In the genomic region with DNA sequence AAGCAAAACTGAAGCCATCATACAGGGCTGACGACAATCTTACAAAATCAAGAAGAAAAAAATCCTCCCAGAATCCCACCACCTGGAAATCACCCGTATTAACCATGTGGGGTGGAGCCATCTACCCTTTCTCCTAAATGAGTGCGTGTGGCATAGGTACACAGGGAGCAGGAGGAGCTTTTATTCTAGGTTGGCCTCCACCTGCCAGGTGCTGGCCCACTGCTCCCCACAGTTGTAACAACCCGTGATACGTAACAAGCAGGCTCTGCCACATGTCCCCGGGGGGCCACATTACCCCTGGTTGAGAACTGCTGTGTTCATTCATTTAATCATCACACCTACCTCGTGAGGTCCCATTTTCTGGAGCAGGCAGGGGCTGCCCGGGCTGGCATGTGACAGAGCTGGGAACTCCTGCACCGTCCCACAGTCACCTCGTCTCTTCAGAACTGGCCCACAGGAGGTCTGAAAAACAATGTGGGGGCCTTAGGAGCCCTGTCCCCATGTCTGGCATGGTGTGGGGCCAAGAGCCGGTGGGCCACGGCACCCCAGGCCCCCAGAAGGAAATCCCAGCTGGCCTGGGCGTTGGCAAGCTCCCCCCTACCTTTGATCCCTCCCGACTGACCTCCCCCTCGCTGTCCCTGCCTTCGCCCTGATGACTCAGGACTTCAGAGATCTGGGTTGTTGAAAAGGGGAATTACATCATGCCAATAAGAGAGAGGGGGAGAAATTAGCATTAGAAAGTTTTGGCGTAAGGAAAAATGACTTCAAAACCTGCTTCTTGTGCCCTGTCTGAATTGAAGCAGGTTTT, we compare ENCODE assay signal across 1 cellular context.
TF ChIP-seq lines count a peak whose summit lies in the region.

No MANE protein-coding gene starts in this region.

TF ChIP-seq in K562, 482 proteins besides CTCF, POLR2A, EP300 and RAD21 (continued from another document and continues in another):
- TF ChIP-seq ZFPM2 (CRISPR knock-in tag; IDR thresholded peaks at IDR 0.05), result no peak
- peak; percentile 92 for TF ChIP-seq ZNF589 (CRISPR knock-in tag; IDR thresholded peaks at IDR 0.05; ENCODE audit: low read depth)
- TF ChIP-seq KLF13 (tag; IDR thresholded peaks at IDR 0.05; ENCODE audit: borderline replicate concordance, low read depth), result no peak
- no peak for TF ChIP-seq ZSCAN29 (IDR thresholded peaks at IDR 0.05)
- no peak for TF ChIP-seq ERF (CRISPR knock-in tag; IDR thresholded peaks at IDR 0.05)
- peak; percentile 69; the same call in 1 of the 2 replicates for TF ChIP-seq ZNF311 (CRISPR knock-in tag; IDR thresholded peaks at IDR 0.05)
- TF ChIP-seq, protein P1, sequence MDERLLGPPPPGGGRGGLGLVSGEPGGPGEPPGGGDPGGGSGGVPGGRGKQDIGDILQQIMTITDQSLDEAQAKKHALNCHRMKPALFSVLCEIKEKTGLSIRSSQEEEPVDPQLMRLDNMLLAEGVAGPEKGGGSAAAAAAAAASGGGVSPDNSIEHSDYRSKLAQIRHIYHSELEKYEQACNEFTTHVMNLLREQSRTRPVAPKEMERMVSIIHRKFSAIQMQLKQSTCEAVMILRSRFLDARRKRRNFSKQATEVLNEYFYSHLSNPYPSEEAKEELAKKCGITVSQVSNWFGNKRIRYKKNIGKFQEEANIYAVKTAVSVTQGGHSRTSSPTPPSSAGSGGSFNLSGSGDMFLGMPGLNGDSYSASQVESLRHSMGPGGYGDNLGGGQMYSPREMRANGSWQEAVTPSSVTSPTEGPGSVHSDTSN (CRISPR knock-in tag; IDR thresholded peaks at IDR 0.05; ENCODE audit: low read depth), result no peak
- TF ChIP-seq, protein P1 (tag; conservative IDR thresholded peaks at IDR 0.05; ENCODE audit: low read depth), result no peak
- TF ChIP-seq, protein P2, sequence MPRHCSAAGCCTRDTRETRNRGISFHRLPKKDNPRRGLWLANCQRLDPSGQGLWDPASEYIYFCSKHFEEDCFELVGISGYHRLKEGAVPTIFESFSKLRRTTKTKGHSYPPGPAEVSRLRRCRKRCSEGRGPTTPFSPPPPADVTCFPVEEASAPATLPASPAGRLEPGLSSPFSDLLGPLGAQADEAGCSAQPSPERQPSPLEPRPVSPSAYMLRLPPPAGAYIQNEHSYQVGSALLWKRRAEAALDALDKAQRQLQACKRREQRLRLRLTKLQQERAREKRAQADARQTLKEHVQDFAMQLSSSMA (CRISPR knock-in tag; IDR thresholded peaks at IDR 0.05), result no peak
- TF ChIP-seq, protein P3, sequence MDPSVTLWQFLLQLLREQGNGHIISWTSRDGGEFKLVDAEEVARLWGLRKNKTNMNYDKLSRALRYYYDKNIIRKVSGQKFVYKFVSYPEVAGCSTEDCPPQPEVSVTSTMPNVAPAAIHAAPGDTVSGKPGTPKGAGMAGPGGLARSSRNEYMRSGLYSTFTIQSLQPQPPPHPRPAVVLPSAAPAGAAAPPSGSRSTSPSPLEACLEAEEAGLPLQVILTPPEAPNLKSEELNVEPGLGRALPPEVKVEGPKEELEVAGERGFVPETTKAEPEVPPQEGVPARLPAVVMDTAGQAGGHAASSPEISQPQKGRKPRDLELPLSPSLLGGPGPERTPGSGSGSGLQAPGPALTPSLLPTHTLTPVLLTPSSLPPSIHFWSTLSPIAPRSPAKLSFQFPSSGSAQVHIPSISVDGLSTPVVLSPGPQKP (CRISPR knock-in tag; IDR thresholded peaks at IDR 0.05), result no peak
- no peak for TF ChIP-seq ZNF146 (CRISPR knock-in tag; IDR thresholded peaks at IDR 0.05; ENCODE audit: unreplicated experiment)
- TF ChIP-seq, protein P4, sequence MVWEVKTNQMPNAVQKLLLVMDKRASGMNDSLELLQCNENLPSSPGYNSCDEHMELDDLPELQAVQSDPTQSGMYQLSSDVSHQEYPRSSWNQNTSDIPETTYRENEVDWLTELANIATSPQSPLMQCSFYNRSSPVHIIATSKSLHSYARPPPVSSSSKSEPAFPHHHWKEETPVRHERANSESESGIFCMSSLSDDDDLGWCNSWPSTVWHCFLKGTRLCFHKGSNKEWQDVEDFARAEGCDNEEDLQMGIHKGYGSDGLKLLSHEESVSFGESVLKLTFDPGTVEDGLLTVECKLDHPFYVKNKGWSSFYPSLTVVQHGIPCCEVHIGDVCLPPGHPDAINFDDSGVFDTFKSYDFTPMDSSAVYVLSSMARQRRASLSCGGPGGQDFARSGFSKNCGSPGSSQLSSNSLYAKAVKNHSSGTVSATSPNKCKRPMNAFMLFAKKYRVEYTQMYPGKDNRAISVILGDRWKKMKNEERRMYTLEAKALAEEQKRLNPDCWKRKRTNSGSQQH (CRISPR knock-in tag; IDR thresholded peaks at IDR 0.05), result peak; percentile 33; the same call in 1 of the 2 replicates
- TF ChIP-seq ZNF324 (CRISPR knock-in tag; IDR thresholded peaks at IDR 0.05), result no peak
- TF ChIP-seq HNRNPL (IDR thresholded peaks at IDR 0.05; ENCODE audit: low read depth, low read length), result no peak
- TF ChIP-seq, protein P5, sequence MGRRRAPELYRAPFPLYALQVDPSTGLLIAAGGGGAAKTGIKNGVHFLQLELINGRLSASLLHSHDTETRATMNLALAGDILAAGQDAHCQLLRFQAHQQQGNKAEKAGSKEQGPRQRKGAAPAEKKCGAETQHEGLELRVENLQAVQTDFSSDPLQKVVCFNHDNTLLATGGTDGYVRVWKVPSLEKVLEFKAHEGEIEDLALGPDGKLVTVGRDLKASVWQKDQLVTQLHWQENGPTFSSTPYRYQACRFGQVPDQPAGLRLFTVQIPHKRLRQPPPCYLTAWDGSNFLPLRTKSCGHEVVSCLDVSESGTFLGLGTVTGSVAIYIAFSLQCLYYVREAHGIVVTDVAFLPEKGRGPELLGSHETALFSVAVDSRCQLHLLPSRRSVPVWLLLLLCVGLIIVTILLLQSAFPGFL (CRISPR knock-in tag; IDR thresholded peaks at IDR 0.05), result no peak
- TF ChIP-seq PCBP2 (IDR thresholded peaks at IDR 0.05; ENCODE audit: low read depth, low read length, poor library complexity, severe bottlenecking), result no peak
- TF ChIP-seq LCOR (CRISPR knock-in tag; IDR thresholded peaks at IDR 0.05), result no peak
- TF ChIP-seq, protein P6, sequence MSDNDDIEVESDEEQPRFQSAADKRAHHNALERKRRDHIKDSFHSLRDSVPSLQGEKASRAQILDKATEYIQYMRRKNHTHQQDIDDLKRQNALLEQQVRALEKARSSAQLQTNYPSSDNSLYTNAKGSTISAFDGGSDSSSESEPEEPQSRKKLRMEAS (CRISPR knock-in tag; IDR thresholded peaks at IDR 0.05), result peak; percentile 27; the same call in 1 of the 2 replicates
- TF ChIP-seq ADNP (tag; IDR thresholded peaks at IDR 0.05), result no peak
- TF ChIP-seq ZFP1 (CRISPR knock-in tag; IDR thresholded peaks at IDR 0.05), result no peak
- TF ChIP-seq, protein P7, sequence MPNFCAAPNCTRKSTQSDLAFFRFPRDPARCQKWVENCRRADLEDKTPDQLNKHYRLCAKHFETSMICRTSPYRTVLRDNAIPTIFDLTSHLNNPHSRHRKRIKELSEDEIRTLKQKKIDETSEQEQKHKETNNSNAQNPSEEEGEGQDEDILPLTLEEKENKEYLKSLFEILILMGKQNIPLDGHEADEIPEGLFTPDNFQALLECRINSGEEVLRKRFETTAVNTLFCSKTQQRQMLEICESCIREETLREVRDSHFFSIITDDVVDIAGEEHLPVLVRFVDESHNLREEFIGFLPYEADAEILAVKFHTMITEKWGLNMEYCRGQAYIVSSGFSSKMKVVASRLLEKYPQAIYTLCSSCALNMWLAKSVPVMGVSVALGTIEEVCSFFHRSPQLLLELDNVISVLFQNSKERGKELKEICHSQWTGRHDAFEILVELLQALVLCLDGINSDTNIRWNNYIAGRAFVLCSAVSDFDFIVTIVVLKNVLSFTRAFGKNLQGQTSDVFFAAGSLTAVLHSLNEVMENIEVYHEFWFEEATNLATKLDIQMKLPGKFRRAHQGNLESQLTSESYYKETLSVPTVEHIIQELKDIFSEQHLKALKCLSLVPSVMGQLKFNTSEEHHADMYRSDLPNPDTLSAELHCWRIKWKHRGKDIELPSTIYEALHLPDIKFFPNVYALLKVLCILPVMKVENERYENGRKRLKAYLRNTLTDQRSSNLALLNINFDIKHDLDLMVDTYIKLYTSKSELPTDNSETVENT (CRISPR knock-in tag; IDR thresholded peaks at IDR 0.05), result no peak
- TF ChIP-seq ZBTB7A (IDR thresholded peaks at IDR 0.05; ENCODE audit: borderline replicate concordance, control insufficient read depth, low read depth, low read length), result peak; percentile 86
- TF ChIP-seq TGIF2 (CRISPR knock-in tag; IDR thresholded peaks at IDR 0.05), result no peak
- TF ChIP-seq, protein P8, sequence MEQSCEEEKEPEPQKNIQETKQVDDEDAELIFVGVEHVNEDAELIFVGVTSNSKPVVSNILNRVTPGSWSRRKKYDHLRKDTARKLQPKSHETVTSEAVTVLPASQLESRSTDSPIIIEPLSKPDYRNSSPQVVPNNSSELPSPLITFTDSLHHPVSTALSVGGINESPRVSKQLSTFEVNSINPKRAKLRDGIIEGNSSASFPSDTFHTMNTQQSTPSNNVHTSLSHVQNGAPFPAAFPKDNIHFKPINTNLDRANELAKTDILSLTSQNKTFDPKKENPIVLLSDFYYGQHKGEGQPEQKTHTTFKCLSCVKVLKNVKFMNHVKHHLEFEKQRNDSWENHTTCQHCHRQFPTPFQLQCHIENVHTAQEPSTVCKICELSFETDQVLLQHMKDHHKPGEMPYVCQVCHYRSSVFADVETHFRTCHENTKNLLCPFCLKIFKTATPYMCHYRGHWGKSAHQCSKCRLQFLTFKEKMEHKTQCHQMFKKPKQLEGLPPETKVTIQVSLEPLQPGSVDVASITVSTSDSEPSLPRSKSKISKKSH (CRISPR knock-in tag; IDR thresholded peaks at IDR 0.05), result no peak
- no peak for TF ChIP-seq RNF2 (IDR thresholded peaks at IDR 0.05)
- TF ChIP-seq, protein P9, sequence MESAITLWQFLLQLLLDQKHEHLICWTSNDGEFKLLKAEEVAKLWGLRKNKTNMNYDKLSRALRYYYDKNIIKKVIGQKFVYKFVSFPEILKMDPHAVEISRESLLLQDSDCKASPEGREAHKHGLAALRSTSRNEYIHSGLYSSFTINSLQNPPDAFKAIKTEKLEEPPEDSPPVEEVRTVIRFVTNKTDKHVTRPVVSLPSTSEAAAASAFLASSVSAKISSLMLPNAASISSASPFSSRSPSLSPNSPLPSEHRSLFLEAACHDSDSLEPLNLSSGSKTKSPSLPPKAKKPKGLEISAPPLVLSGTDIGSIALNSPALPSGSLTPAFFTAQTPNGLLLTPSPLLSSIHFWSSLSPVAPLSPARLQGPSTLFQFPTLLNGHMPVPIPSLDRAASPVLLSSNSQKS (CRISPR knock-in tag; IDR thresholded peaks at IDR 0.05), result no peak
- no peak for TF ChIP-seq IRF2 (CRISPR knock-in tag; IDR thresholded peaks at IDR 0.05)
- no peak for TF ChIP-seq ZNF121 (CRISPR knock-in tag; conservative IDR thresholded peaks at IDR 0.05)
- TF ChIP-seq, protein P10, sequence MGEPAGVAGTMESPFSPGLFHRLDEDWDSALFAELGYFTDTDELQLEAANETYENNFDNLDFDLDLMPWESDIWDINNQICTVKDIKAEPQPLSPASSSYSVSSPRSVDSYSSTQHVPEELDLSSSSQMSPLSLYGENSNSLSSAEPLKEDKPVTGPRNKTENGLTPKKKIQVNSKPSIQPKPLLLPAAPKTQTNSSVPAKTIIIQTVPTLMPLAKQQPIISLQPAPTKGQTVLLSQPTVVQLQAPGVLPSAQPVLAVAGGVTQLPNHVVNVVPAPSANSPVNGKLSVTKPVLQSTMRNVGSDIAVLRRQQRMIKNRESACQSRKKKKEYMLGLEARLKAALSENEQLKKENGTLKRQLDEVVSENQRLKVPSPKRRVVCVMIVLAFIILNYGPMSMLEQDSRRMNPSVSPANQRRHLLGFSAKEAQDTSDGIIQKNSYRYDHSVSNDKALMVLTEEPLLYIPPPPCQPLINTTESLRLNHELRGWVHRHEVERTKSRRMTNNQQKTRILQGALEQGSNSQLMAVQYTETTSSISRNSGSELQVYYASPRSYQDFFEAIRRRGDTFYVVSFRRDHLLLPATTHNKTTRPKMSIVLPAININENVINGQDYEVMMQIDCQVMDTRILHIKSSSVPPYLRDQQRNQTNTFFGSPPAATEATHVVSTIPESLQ (CRISPR knock-in tag; IDR thresholded peaks at IDR 0.05), result no peak
- no peak for TF ChIP-seq PRPF4 (IDR thresholded peaks at IDR 0.05; ENCODE audit: insufficient read depth, low read depth, low read length, poor library complexity, severe bottlenecking)
- no peak for TF ChIP-seq POLR2AphosphoS2 (IDR thresholded peaks at IDR 0.05; ENCODE audit: low read length)
- TF ChIP-seq ZNF830 (CRISPR knock-in tag; IDR thresholded peaks at IDR 0.05), result no peak
- TF ChIP-seq SAP30 (IDR thresholded peaks at IDR 0.05; ENCODE audit: borderline replicate concordance, insufficient read depth, low read depth, low read length, poor library complexity, severe bottlenecking), result peak; percentile 71
- 0 out of 2 replicates have a peak, but pooled peaks have one; percentile 67 for TF ChIP-seq NR4A1 (CRISPR knock-in tag; IDR thresholded peaks at IDR 0.05)
- TF ChIP-seq NR4A1 (tag; IDR thresholded peaks at IDR 0.05), result no peak
- TF ChIP-seq, protein P11, sequence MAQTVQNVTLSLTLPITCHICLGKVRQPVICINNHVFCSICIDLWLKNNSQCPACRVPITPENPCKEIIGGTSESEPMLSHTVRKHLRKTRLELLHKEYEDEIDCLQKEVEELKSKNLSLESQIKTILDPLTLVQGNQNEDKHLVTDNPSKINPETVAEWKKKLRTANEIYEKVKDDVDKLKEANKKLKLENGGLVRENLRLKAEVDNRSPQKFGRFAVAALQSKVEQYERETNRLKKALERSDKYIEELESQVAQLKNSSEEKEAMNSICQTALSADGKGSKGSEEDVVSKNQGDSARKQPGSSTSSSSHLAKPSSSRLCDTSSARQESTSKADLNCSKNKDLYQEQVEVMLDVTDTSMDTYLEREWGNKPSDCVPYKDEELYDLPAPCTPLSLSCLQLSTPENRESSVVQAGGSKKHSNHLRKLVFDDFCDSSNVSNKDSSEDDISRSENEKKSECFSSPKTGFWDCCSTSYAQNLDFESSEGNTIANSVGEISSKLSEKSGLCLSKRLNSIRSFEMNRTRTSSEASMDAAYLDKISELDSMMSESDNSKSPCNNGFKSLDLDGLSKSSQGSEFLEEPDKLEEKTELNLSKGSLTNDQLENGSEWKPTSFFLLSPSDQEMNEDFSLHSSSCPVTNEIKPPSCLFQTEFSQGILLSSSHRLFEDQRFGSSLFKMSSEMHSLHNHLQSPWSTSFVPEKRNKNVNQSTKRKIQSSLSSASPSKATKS (CRISPR knock-in tag; IDR thresholded peaks at IDR 0.05), result no peak
- TF ChIP-seq, protein P12, sequence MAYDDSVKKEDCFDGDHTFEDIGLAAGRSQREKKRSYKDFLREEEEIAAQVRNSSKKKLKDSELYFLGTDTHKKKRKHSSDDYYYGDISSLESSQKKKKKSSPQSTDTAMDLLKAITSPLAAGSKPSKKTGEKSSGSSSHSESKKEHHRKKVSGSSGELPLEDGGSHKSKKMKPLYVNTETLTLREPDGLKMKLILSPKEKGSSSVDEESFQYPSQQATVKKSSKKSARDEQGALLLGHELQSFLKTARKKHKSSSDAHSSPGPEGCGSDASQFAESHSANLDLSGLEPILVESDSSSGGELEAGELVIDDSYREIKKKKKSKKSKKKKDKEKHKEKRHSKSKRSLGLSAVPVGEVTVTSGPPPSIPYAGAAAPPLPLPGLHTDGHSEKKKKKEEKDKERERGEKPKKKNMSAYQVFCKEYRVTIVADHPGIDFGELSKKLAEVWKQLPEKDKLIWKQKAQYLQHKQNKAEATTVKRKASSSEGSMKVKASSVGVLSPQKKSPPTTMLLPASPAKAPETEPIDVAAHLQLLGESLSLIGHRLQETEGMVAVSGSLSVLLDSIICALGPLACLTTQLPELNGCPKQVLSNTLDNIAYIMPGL (CRISPR knock-in tag; IDR thresholded peaks at IDR 0.05), result no peak
- 0 out of 2 replicates have a peak, but pooled peaks have one; percentile 38 for TF ChIP-seq ZSCAN32 (CRISPR knock-in tag; IDR thresholded peaks at IDR 0.05)
